ENCODE assay signal across 1 cellular context in the genomic region with DNA sequence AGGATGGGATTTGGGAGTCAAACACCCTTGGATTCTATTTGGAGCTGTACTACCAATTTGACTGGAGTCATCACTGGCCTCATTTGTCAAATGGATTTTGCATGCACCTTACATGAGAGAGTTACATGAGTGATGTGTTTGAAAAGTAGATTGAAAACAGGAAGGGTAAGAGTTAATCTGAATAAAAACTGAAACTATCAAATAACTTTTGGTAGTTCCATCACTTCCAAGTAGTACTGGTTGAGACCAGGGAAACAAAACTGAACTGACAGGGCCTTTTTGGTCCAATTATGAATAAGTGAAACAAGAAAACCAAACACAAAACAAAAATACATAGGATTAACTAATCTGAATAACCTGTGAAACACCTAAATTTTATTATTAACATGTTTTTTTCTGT.
TF ChIP-seq lines count a peak whose summit lies in the region.

No MANE protein-coding gene starts in this region.

TF ChIP-seq in SK-N-SH treated with all-trans-retinoic acid at 6 μM for 48 hours, 23 proteins besides CTCF, POLR2A, EP300 and RAD21 (continued from another document):
- TF ChIP-seq, protein P1, sequence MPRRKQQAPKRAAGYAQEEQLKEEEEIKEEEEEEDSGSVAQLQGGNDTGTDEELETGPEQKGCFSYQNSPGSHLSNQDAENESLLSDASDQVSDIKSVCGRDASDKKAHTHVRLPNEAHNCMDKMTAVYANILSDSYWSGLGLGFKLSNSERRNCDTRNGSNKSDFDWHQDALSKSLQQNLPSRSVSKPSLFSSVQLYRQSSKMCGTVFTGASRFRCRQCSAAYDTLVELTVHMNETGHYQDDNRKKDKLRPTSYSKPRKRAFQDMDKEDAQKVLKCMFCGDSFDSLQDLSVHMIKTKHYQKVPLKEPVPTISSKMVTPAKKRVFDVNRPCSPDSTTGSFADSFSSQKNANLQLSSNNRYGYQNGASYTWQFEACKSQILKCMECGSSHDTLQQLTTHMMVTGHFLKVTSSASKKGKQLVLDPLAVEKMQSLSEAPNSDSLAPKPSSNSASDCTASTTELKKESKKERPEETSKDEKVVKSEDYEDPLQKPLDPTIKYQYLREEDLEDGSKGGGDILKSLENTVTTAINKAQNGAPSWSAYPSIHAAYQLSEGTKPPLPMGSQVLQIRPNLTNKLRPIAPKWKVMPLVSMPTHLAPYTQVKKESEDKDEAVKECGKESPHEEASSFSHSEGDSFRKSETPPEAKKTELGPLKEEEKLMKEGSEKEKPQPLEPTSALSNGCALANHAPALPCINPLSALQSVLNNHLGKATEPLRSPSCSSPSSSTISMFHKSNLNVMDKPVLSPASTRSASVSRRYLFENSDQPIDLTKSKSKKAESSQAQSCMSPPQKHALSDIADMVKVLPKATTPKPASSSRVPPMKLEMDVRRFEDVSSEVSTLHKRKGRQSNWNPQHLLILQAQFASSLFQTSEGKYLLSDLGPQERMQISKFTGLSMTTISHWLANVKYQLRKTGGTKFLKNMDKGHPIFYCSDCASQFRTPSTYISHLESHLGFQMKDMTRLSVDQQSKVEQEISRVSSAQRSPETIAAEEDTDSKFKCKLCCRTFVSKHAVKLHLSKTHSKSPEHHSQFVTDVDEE (CRISPR knock-in tag; IDR thresholded peaks at IDR 0.05), result no peak
- TF ChIP-seq SNAI2 (CRISPR knock-in tag; IDR thresholded peaks at IDR 0.05), result no peak
- no peak for TF ChIP-seq ZNF70 (CRISPR knock-in tag; IDR thresholded peaks at IDR 0.05)
- no peak for TF ChIP-seq OSR1 (CRISPR knock-in tag; IDR thresholded peaks at IDR 0.05)
